26 cellular contexts compared by ENCODE assay signal in the genomic region with DNA sequence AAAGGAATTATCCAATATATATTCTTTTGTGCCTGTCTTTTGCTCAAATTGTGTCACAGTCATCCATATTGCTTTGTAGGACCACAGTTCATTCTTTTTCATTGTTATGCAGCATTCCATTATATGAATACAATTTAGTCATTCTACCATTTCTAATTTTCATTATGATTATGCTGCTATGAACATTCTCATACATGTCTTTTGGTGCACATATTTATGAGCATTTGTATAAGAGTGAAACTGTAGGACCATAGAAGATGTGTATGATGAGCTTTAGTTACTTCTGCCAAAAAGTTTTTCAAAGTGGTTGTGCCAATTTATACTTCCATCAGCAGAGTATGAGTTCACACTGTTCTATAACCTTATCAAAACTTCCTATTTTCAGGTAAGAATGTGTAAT.
"Had no signal": no experiment of that assay in that cellular context is flagged by ENCODE, and none has a peak within 500 bp of the region (broad histone marks: within the 10 kb centered on the region; RNA-seq: fewer than 3 reads in every experiment).

No MANE protein-coding gene starts in this region.

- H3K4me2 ChIP-seq: hepatocyte had no signal

- H3K27me3 ChIP-seq: dorsolateral prefrontal cortex, esophagus muscularis mucosa, foreskin keratinocyte, gastroesophageal sphincter, heart left ventricle, hepatocyte, left lung, sigmoid colon, thyroid gland had no signal

- H3K36me3 ChIP-seq: esophagus muscularis mucosa, gastroesophageal sphincter, left lung, ovary, thyroid gland had no signal

- H3K4me3 ChIP-seq: dorsolateral prefrontal cortex, esophagus muscularis mucosa, gastroesophageal sphincter, heart left ventricle, hepatocyte, left lung, ovary, psoas muscle, sigmoid colon, thyroid gland had no signal

- ATAC-seq: foreskin keratinocyte; gastroesophageal sphincter; heart left ventricle; left cardiac atrium; left lung; naive thymus-derived CD4-positive, alpha-beta T cell; psoas muscle; right cardiac atrium; stimulated activated memory B cell treated with anti-CD40 and anti-IgM and Interleukin-4, amounts not matched to agents 10 μg/mL and 1 μg/mL and 100 μg/mL, for 72 hours had no signal

- H3K36me3 Mint-ChIP-seq: stimulated activated memory B cell treated with anti-CD40 and anti-IgM and Interleukin-4, amounts not matched to agents 10 μg/mL and 1 μg/mL and 100 μg/mL, for 72 hours had no signal

- DNase-seq: dorsolateral prefrontal cortex; effector CD4-positive, alpha-beta T cell; foreskin keratinocyte; heart left ventricle; left cardiac atrium; left lung; mesendoderm; midbrain; naive thymus-derived CD4-positive, alpha-beta T cell; occipital lobe; ovary; posterior cingulate gyrus; psoas muscle; right cardiac atrium; sigmoid colon; stimulated activated CD4-positive, alpha-beta T cell treated with anti-CD3 and anti-CD28 coated beads, Interleukin-2, amount 100 ng/mL, for 24 hours; stimulated activated CD4-positive, alpha-beta T cell treated with anti-CD3 and anti-CD28 coated beads, Interleukin-4, amount 100 ng/mL, for 24 hours; thyroid gland; trophoblast cell had no signal

- H3K27ac ChIP-seq: dorsolateral prefrontal cortex, epithelial cell of prostate, esophagus muscularis mucosa, foreskin keratinocyte, gastroesophageal sphincter, heart left ventricle, hepatocyte, left lung, ovary, psoas muscle, sigmoid colon, thyroid gland had no signal

- H3K9me3 ChIP-seq: esophagus muscularis mucosa, gastroesophageal sphincter, heart left ventricle, left lung, ovary, psoas muscle, sigmoid colon, thyroid gland had no signal

- FAIRE-seq: colon had no signal

- H3K9me3 Mint-ChIP-seq: naive thymus-derived CD4-positive, alpha-beta T cell; stimulated activated memory B cell treated with anti-CD40 and anti-IgM and Interleukin-4, amounts not matched to agents 10 μg/mL and 1 μg/mL and 100 μg/mL, for 72 hours; stimulated activated naive CD8-positive, alpha-beta T cell treated with anti-CD3 and anti-CD28 coated beads, Interleukin-15, Interleukin-2, amounts not matched to agents 100 ng/mL and 50 ng/mL, for 24 hours had no signal

- H3K27me3 Mint-ChIP-seq: naive thymus-derived CD4-positive, alpha-beta T cell; stimulated activated memory B cell treated with anti-CD40 and anti-IgM and Interleukin-4, amounts not matched to agents 10 μg/mL and 1 μg/mL and 100 μg/mL, for 72 hours; stimulated activated naive CD8-positive, alpha-beta T cell treated with anti-CD3 and anti-CD28 coated beads, Interleukin-15, Interleukin-2, amounts not matched to agents 100 ng/mL and 50 ng/mL, for 24 hours had no signal

- H3K4me3 Mint-ChIP-seq: naive thymus-derived CD4-positive, alpha-beta T cell; stimulated activated memory B cell treated with anti-CD40 and anti-IgM and Interleukin-4, amounts not matched to agents 10 μg/mL and 1 μg/mL and 100 μg/mL, for 72 hours; stimulated activated naive CD8-positive, alpha-beta T cell treated with anti-CD3 and anti-CD28 coated beads, Interleukin-15, Interleukin-2, amounts not matched to agents 100 ng/mL and 50 ng/mL, for 24 hours had no signal

- H3K27ac Mint-ChIP-seq: stimulated activated memory B cell treated with anti-CD40 and anti-IgM and Interleukin-4, amounts not matched to agents 10 μg/mL and 1 μg/mL and 100 μg/mL, for 72 hours; stimulated activated naive CD8-positive, alpha-beta T cell treated with anti-CD3 and anti-CD28 coated beads, Interleukin-15, Interleukin-2, amounts not matched to agents 100 ng/mL and 50 ng/mL, for 24 hours had no signal

- H2AFZ ChIP-seq: hepatocyte had no signal
